ENCODE assay signal across 9 cellular contexts in genomic region chr11:18329196-18329870, GRCh38. TPM values are rescaled to one million over a fixed set of nuclear protein-coding genes. Genes with fewer than 3 reads are reported as not detected.
A peak's percentile ranks its signal among the peaks of the same experiment; 100 is the strongest.
DNase-seq lines count a peak whose midpoint lies in the region; ATAC-seq, FAIRE-seq and TF ChIP-seq lines count a peak whose summit lies in the region.
"Had no signal": no experiment of that assay in that cellular context is flagged by ENCODE, and none has a peak within 500 bp of the region (broad histone marks: within the 10 kb centered on the region; RNA-seq: fewer than 3 reads in every experiment).

No MANE protein-coding gene starts in this region.

- DNase-seq in A172 (ENCODE audit: low spot score) (peak; percentile 77), astrocyte (ENCODE audit: low read depth) (peak; percentile 33), Kasumi-1 (lab: John Stamatoyannopoulos, UW) (no peak), activated gamma-delta T cell (lab: John Stamatoyannopoulos, UW) (no peak), SIG-M5 treated with dmso at 0.1 percent for 504 hours (lab: John Stamatoyannopoulos, UW; ENCODE audit: unreplicated experiment) (no peak), frontal cortex (ENCODE audit: low spot score in 2 of 2) (no peak)
- DNase-seq: NCI-H69 had no signal

- H3K9me3 Mint-ChIP-seq in astrocyte (ENCODE audit: unreplicated experiment), result no peaks in the 10 kb centered on the region

- H3K9ac ChIP-seq in astrocyte (ENCODE audit: low read length), result no peak overlapping the region

- H4K20me1 ChIP-seq in astrocyte (ENCODE audit: insufficient read depth, low read length), result peaks cover 38% of the 10 kb centered on the region

- no peak for TF ChIP-seq CTCF in astrocyte (IDR thresholded peaks at IDR 0.05; ENCODE audit: insufficient read depth, low read depth, low read length)

- H3K36me3 Mint-ChIP-seq in astrocyte (ENCODE audit: low read depth, unreplicated experiment), result no peaks in the 10 kb centered on the region

- peak; percentile 44 for ATAC-seq in GM18867 (IDR thresholded peaks at IDR 0.05; ENCODE audit: unreplicated experiment)
- peak; percentile 88 for ATAC-seq in HG03354 (IDR thresholded peaks at IDR 0.05; ENCODE audit: poor library complexity, severe bottlenecking, unreplicated experiment)

- H3K27ac ChIP-seq in astrocyte (ENCODE audit: low read depth, low read length), result no peak overlapping the region

- H3K4me1 ChIP-seq in astrocyte (ENCODE audit: insufficient read depth, low read length), result peaks cover 7% of the 10 kb centered on the region

- H3K79me2 ChIP-seq in astrocyte (ENCODE audit: insufficient read depth, low read length), result peaks cover 70% of the 10 kb centered on the region

- no peak overlapping the region for H3K4me3 ChIP-seq in astrocyte (ENCODE audit: insufficient read depth, low read depth, low read length)

- H3K4me2 ChIP-seq in astrocyte (ENCODE audit: low read length), result no peak overlapping the region

- H3K27me3 ChIP-seq in astrocyte (ENCODE audit: insufficient read depth, low read length), result no peaks in the 10 kb centered on the region

- no peak overlapping the region for H3K4me3 Mint-ChIP-seq in astrocyte (ENCODE audit: unreplicated experiment)

- H3K4me1 Mint-ChIP-seq in astrocyte (ENCODE audit: low read depth, unreplicated experiment), result peaks cover 26% of the 10 kb centered on the region

- no peak overlapping the region for H3K27ac Mint-ChIP-seq in astrocyte (ENCODE audit: unreplicated experiment)

- FAIRE-seq in astrocyte (lab: Jason Lieb, UNC) (no peak), frontal cortex (lab: Jason Lieb, UNC) (no peak)

- no peak overlapping the region for H2AFZ ChIP-seq in astrocyte (ENCODE audit: low read depth, low read length)

- H3K9me3 ChIP-seq in astrocyte (ENCODE audit: insufficient read depth, low read depth, low read length), result no peaks in the 10 kb centered on the region

- no peaks in the 10 kb centered on the region for H3K27me3 Mint-ChIP-seq in astrocyte (ENCODE audit: low read depth, unreplicated experiment)

- H3K36me3 ChIP-seq in astrocyte (ENCODE audit: insufficient read depth, low read length), result peaks cover 28% of the 10 kb centered on the region

RNA-seq across cellular contexts. Expression of gene GTF2H1, which starts 7.0 kb away (rescaled TPM):
- 140 and 164 TPM in 2 replicates for total RNA-seq in A172 (2014; rRNA removed; shearing (Covaris generic))
- total RNA-seq in astrocyte, result 41.5 and 47.8 TPM in 2 replicates
- 69.7 TPM for total RNA-seq in frontal cortex

RNA-seq across cellular contexts. Expression of gene HPS5, which starts 7.4 kb away (rescaled TPM):
- 60.3 and 66.2 TPM in 2 replicates for total RNA-seq in A172 (2014; rRNA removed; shearing (Covaris generic))
- total RNA-seq in astrocyte (22.6 and 28.0 TPM in 2 replicates), frontal cortex (191 TPM)

Comparison
In these comparisons a context has a peak if more than half of its experiments do, and no peak if none do; other contexts are left out.
1. DNase-seq: peak in A172 (single experiment) and astrocyte (single experiment); none in Kasumi-1 (0 of 2), activated gamma-delta T cell (single experiment), SIG-M5 treated with dmso at 0.1 percent for 504 hours (single experiment) and frontal cortex (0 of 2).